ENCODE assay signal across 26 cellular contexts in genomic region chr1:217564833-217565232, GRCh38.
"Had no signal": no experiment of that assay in that cellular context is flagged by ENCODE, and none has a peak within 500 bp of the region (broad histone marks: within the 10 kb centered on the region; RNA-seq: fewer than 3 reads in every experiment).

No MANE protein-coding gene starts in this region.

- H3K36me3 ChIP-seq: ascending aorta had no signal

- H3K9me3 ChIP-seq: ascending aorta, body of pancreas had no signal

- DNase-seq: activated CD4-positive, alpha-beta memory T cell treated with anti-CD3 and anti-CD28 coated beads for 36 hours; activated CD4-positive, alpha-beta T cell treated with anti-CD3 and anti-CD28 coated beads, Interleukin-2, amount 10 ng/mL, durations not matched to agents 7 days and 5 days; activated CD4-positive, CD25-positive, alpha-beta regulatory T cell; activated CD8-positive, alpha-beta memory T cell treated with anti-CD3 and anti-CD28 coated beads for 24 hours; activated effector memory CD4-positive, alpha-beta T cell treated with anti-CD3 and anti-CD28 coated beads, Interleukin-2, amount 50 U/mL, for 16 hours; activated naive CD4-positive, alpha-beta T cell treated with Interleukin-2 at 50 U/mL for 16 hours; activated naive CD8-positive, alpha-beta T cell treated with anti-CD3 and anti-CD28 coated beads, Interleukin-2, amount 50 U/mL, for 24 hours; activated T-cell treated with anti-CD3 and anti-CD28 coated beads, Interleukin-2, amount 50 U/mL, for 4 hours; amniotic stem cell; body of pancreas; central memory CD4-positive, alpha-beta T cell; cortex of kidney; MM.1S; NCI-H1105 treated with DMSO at 0.1 percent for 48 hours; NCI-H1436 treated with DMSO at 0.1 percent for 48 hours; NCI-H187; NCI-H2171 treated with DMSO at 0.1 percent for 48 hours; NCI-H345; NCI-H510A; NCI-H526 treated with DMSO at 0.1 percent for 48 hours; NCI-H82; SIG-M5 had no signal

- ATAC-seq: activated naive CD4-positive, alpha-beta T cell treated with anti-CD3 and anti-CD28 coated beads, Interleukin-2, amount 50 U/mL, for 72 hours; activated naive CD8-positive, alpha-beta T cell treated with anti-CD3 and anti-CD28 coated beads, Interleukin-2, amount 50 U/mL, for 24 hours; activated T-cell treated with anti-CD3 and anti-CD28 coated beads, Interleukin-2, amount 50 U/mL, for 4 hours; body of pancreas had no signal

- H3K4me3 ChIP-seq: ascending aorta, body of pancreas had no signal

- H3K4me1 ChIP-seq: ascending aorta, body of pancreas had no signal

- FAIRE-seq: bronchial epithelial cell had no signal

- H3K27me3 ChIP-seq: ascending aorta, body of pancreas had no signal

- H3K27ac ChIP-seq: ascending aorta, body of pancreas, VCaP had no signal
